ENCODE assay signal across 8 cellular contexts in the genomic region with DNA sequence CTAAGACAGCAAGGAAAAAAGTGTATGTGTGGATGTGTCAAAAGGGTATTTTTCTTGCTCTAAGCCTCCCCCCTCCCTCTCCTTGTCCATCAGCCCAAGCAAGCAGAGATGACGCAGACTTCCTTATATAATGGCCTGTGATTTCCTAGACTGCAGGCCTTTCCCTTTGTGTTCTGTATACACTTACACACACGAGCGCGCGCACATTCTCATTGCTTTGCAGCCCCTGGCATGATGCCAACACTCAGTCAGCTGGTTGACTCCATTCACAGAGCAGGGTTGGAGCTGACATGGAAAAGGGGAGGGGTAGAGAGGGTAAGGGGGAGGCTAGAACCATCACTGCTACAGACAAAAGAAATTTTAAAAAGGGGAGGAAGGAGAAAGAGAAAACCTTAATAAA. TPM values are rescaled to one million over a fixed set of nuclear protein-coding genes. Genes with fewer than 3 reads are reported as not detected.
DNase-seq lines count a peak whose midpoint lies in the region; ATAC-seq, FAIRE-seq and TF ChIP-seq lines count a peak whose summit lies in the region.

No MANE protein-coding gene starts in this region.

- CTCF ChIA-PET in RWPE1 (lab: Yijun Ruan, JAX), result interaction anchor here (0.7 kb wide), 1 partner anchor 37 kb away, joined by 3 read pairs; no protein-coding TSS in a partner anchor
- CTCF ChIA-PET in HepG2 (lab: Yijun Ruan, JAX; ENCODE audit: low intra/inter-chr PET ratio, low total read pairs), result no interaction called here

- TF ChIP-seq CTCF in RWPE1 (conservative IDR thresholded peaks at IDR 0.05; ENCODE audit: low read depth), result no peak
- TF ChIP-seq CTCF in choroid plexus epithelial cell (conservative IDR thresholded peaks at IDR 0.05; ENCODE audit: low read depth, low read length), result no peak
- TF ChIP-seq CTCF in HepG2 (CRISPR knock-in tag; IDR thresholded peaks at IDR 0.05), result no peak

- no peaks in the 10 kb centered on the region for H3K36me3 ChIP-seq in HepG2 (replicated peaks in 1 of 2; ENCODE audit: control insufficient read depth in 1 of 2, insufficient read depth in 2 of 2, low read length in 2 of 2)

- peaks cover 50% of the 10 kb centered on the region for H3K79me2 ChIP-seq in HepG2 (ENCODE audit: insufficient read depth, low read length)

- POLR2A ChIA-PET in RWPE1 (lab: Yijun Ruan, JAX; ENCODE audit: low non-redundant PET), result no interaction called here
- POLR2A ChIA-PET in HepG2 (lab: Yijun Ruan, JAX), result no interaction called here

- no peaks in the 10 kb centered on the region for H3K9me3 ChIP-seq in HepG2 (ENCODE audit: low read length)

- in situ Hi-C loops in HepG2 (cut with HindIII; ENCODE audit: extremely low pct_ligation_motif_present, low pct_unique_long_range_greater_than_20kb), result no loop called here

- ATAC-seq in HepG2, result 0 out of 3 replicates have a peak, but pooled peaks have one; percentile 28
- ATAC-seq in HG03139 (IDR thresholded peaks at IDR 0.05; ENCODE audit: unreplicated experiment), result no peak

- H3K27ac ChIP-seq in RWPE1 (peak overlapping the region; percentile 26; the same call in 1 of the 2 replicates), HepG2 (ENCODE audit: extremely low read length, insufficient read depth, low read length) (no peak overlapping the region)

- BruUV-seq in HepG2 (replicated peaks; lab: Mats Ljungman, UMichigan), result no TSS peak

- intact Hi-C loops in HepG2 (cut with micrococcal nuclease; ENCODE audit: unreplicated experiment), result no loop called here

- H3K4me1 ChIP-seq in HepG2 (ENCODE audit: insufficient read depth, low read length), result peaks cover 28% of the 10 kb centered on the region

- TF ChIP-seq EP300 in HepG2 (IDR thresholded peaks at IDR 0.05; ENCODE audit: low read depth in 2 of 2, low read length in 2 of 2), result no peak; a peak in 1 of 4 replicates
- no peak for TF ChIP-seq EP300 in HepG2 (CRISPR knock-in tag; IDR thresholded peaks at IDR 0.05; ENCODE audit: borderline replicate concordance)

- H2AFZ ChIP-seq in HepG2 (ENCODE audit: low read length), result no peak overlapping the region

- H3K9ac ChIP-seq in HepG2 (ENCODE audit: insufficient read depth, low read depth, low read length), result no peak overlapping the region

- no peak for TF ChIP-seq RAD21 in HepG2 (CRISPR knock-in tag; IDR thresholded peaks at IDR 0.05)

- no peaks in the 10 kb centered on the region for H3K27me3 ChIP-seq in HepG2 (ENCODE audit: control insufficient read depth in 1 of 2, insufficient read depth in 2 of 2, low read length in 2 of 2)

- no peak overlapping the region for H3K4me2 ChIP-seq in HepG2 (ENCODE audit: low read depth, low read length)

- 75% methylated on average over 5 of the region's 5 CpGs for WGBS in HepG2 (ENCODE audit: low lambda C conversion rate)

- no peak for TF ChIP-seq POLR2A in HepG2 (IDR thresholded peaks at IDR 0.05; ENCODE audit: insufficient read depth in 1 of 2, low read depth in 2 of 2, low read length in 2 of 2)

- no peak for FAIRE-seq in HepG2 (lab: Jason Lieb, UNC)
- FAIRE-seq in GM19239 (lab: Jason Lieb, UNC), result no peak

- DNase-seq in A172 (ENCODE audit: low spot score) (peak; percentile 82), HT-29 (ENCODE audit: low spot score) (peak; percentile 83), RWPE1 (ENCODE audit: low spot score) (peak; percentile 29), choroid plexus epithelial cell (ENCODE audit: low read depth) (peak; percentile 98), HepG2 (ENCODE audit: low spot score) (peak; percentile 52), GM19239 (ENCODE audit: insufficient read length, low spot score) (no peak)
- peak; percentile 32 for DNase-seq in stimulated activated CD4-positive, alpha-beta T cell treated with anti-CD3 and anti-CD28 coated beads, Interleukin-4, amount 100 ng/mL, for 1 hour

- H4K20me1 ChIP-seq in HepG2 (ENCODE audit: insufficient read depth, low read length), result peaks cover 8% of the 10 kb centered on the region; the same call in 1 of the 2 replicates

- peak overlapping the region; percentile 58 for H3K4me3 ChIP-seq in choroid plexus epithelial cell (ENCODE audit: low read depth, low read length)
- no peak overlapping the region for H3K4me3 ChIP-seq in HepG2 (replicated peaks in 1 of 3; ENCODE audit: insufficient read depth in 1 of 3, low read depth in 2 of 3, low read length in 3 of 3)

TF ChIP-seq in HepG2, 621 proteins besides CTCF, POLR2A, EP300 and RAD21:
- peak; percentile 76 for TF ChIP-seq LCORL (IDR thresholded peaks at IDR 0.05)
- TF ChIP-seq LCORL (CRISPR knock-in tag; IDR thresholded peaks at IDR 0.05), result no peak
- TF ChIP-seq RBM22 (optimal IDR thresholded peaks at IDR 0.05; ENCODE audit: low read length), result peak; percentile 57
- TF ChIP-seq BCL6 (CRISPR knock-in tag; IDR thresholded peaks at IDR 0.05), result peak; percentile 55; the same call in 1 of the 2 replicates
- no peak for TF ChIP-seq DPF2 (CRISPR knock-in tag; IDR thresholded peaks at IDR 0.05; ENCODE audit: borderline replicate concordance, low read depth)
- TF ChIP-seq, protein P1, sequence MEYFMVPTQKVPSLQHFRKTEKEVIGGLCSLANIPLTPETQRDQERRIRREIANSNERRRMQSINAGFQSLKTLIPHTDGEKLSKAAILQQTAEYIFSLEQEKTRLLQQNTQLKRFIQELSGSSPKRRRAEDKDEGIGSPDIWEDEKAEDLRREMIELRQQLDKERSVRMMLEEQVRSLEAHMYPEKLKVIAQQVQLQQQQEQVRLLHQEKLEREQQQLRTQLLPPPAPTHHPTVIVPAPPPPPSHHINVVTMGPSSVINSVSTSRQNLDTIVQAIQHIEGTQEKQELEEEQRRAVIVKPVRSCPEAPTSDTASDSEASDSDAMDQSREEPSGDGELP (IDR thresholded peaks at IDR 0.05; ENCODE audit: borderline replicate concordance, low read depth), result peak; percentile 82; the same call in 1 of the 2 replicates
- TF ChIP-seq KMT2B (CRISPR knock-in tag; IDR thresholded peaks at IDR 0.05), result no peak
TF ChIP-seq in HepG2: peak in this region for 4.

RNA-seq across cellular contexts. Expression of a gene that starts 41.8 kb away (rescaled TPM):
- total RNA-seq in A172 (2014; rRNA removed; shearing (Covaris generic)), result 5.9 and 6.5 TPM in 2 replicates
- 4.2 and 5.1 TPM in 2 replicates for total RNA-seq in HT-29 (2014; rRNA removed; shearing (Covaris generic))
- 3.2 and 5.3 TPM in 2 replicates for total RNA-seq in HepG2 (2016; rRNA removed; fragmentation: Illumina TruSeq; extraction: Trizol)
- 2.7 and 3.0 TPM in 2 replicates for total RNA-seq in HepG2 (2016; cell fraction: cytosol; rRNA removed; fragmentation: Illumina TruSeq; extraction: Trizol; ENCODE audit: low read depth)
- total RNA-seq in HepG2 (2016; cell fraction: insoluble cytoplasmic fraction; rRNA removed; fragmentation: Illumina TruSeq; extraction: Trizol), result 2.9 and 4.8 TPM in 2 replicates
- total RNA-seq in HepG2 (2016; cell fraction: membrane; rRNA removed; fragmentation: Illumina TruSeq; extraction: Trizol), result 2.6 and 2.9 TPM in 2 replicates
- total RNA-seq in HepG2 (2016; cell fraction: nucleus; rRNA removed; fragmentation: Illumina TruSeq; extraction: Trizol), result 5.6 and 7.4 TPM in 2 replicates
- polyA plus RNA-seq in HepG2 (2011; rRNA removed), result 5.1 and 5.2 TPM in 2 replicates
- polyA plus RNA-seq in HepG2 (2011; cell fraction: cytosol; rRNA removed), result 2.3 and 2.4 TPM in 2 replicates
- 6.7 and 6.9 TPM in 2 replicates for polyA plus RNA-seq in HepG2 (2011; cell fraction: nucleus; rRNA removed)
- polyA plus RNA-seq in HepG2 (2012), result 5.4 and 5.6 TPM in 2 replicates
- 0.17 TPM in 2 replicates for polyA plus RNA-seq in HepG2 (2016; cell fraction: cytosol; fragmentation: Illumina TruSeq; extraction: Trizol; ENCODE audit: low read depth)
- 4.0 and 4.9 TPM in 2 replicates for polyA plus RNA-seq in HepG2 (2016; cell fraction: insoluble cytoplasmic fraction; fragmentation: Illumina TruSeq; extraction: Trizol; ENCODE audit: low read depth)
- polyA plus RNA-seq in HepG2 (2016; cell fraction: membrane; fragmentation: Illumina TruSeq; extraction: Trizol; ENCODE audit: low read depth), result 0.62 and 0.83 TPM in 2 replicates
- polyA plus RNA-seq in HepG2 (2016; cell fraction: nucleus; fragmentation: Illumina TruSeq; extraction: Trizol; ENCODE audit: insufficient read depth, low read depth), result 7.9 and 9.9 TPM in 2 replicates
- 8.7 and 32.1 TPM in 2 replicates for polyA minus RNA-seq in HepG2 (2011; rRNA and poly(A)+ RNA removed; ENCODE audit: low replicate concordance)
- 8.6 and 11.1 TPM in 2 replicates for polyA minus RNA-seq in HepG2 (2011; cell fraction: cytosol; rRNA and poly(A)+ RNA removed)
- 7.9 and 9.0 TPM in 2 replicates for polyA minus RNA-seq in HepG2 (2011; cell fraction: nucleus; rRNA and poly(A)+ RNA removed)
